Comparison of ENCODE assay signal across 12 cellular contexts in genomic region chr11:74460481-74461154, GRCh38. TPM values are rescaled to one million over a fixed set of nuclear protein-coding genes. Genes with fewer than 3 reads are reported as not detected.
DNase-seq lines count a peak whose midpoint lies in the region; ATAC-seq, FAIRE-seq and TF ChIP-seq lines count a peak whose summit lies in the region.
"Had no signal": no experiment of that assay in that cellular context is flagged by ENCODE, and none has a peak within 500 bp of the region (broad histone marks: within the 10 kb centered on the region; RNA-seq: fewer than 3 reads in every experiment).

No MANE protein-coding gene starts in this region.

- H3K27me3 ChIP-seq in BLaER1 treated with 17β-estradiol and CSF1 and Interleukin-3, amounts not matched to agents 10 nM and 100 nM, result no peaks in the 10 kb centered on the region
- H3K27me3 ChIP-seq in endothelial cell of umbilical vein (ENCODE audit: control insufficient read depth in 2 of 2, insufficient read depth in 2 of 2, low read length in 2 of 2) (peaks cover 4 to 16% of the 10 kb centered on the region in 2 experiments), mucosa of rectum (ENCODE audit: control insufficient read depth in 2 of 2, insufficient read depth in 2 of 2, low read length in 2 of 2) (no peaks in the 10 kb centered on the region)

- no peak for ATAC-seq in HG02588 (IDR thresholded peaks at IDR 0.05; ENCODE audit: unreplicated experiment)

- no peaks in the 10 kb centered on the region for H3K79me2 ChIP-seq in endothelial cell of umbilical vein (ENCODE audit: control insufficient read depth, insufficient read depth, low read length)

- peak overlapping the region in 10 of 11 experiments; percentile 11 to 93 (median 76); a peak in 20 of 22 replicates for H3K27ac ChIP-seq in BLaER1 treated with 17β-estradiol and CSF1 and Interleukin-3, amounts not matched to agents 10 nM and 100 nM
- H3K27ac ChIP-seq in endothelial cell of umbilical vein (ENCODE audit: insufficient read depth, low read depth, low read length) (no peak overlapping the region), mucosa of rectum (ENCODE audit: low read depth in 2 of 2, low read length in 2 of 2) (peak overlapping the region; percentile 6 to 10)

- peak overlapping the region in 8 of 11 experiments; percentile 44 to 91 (median 83); a peak in 14 of 22 replicates for H3K9ac ChIP-seq in BLaER1 treated with 17β-estradiol and CSF1 and Interleukin-3, amounts not matched to agents 10 nM and 100 nM
- H3K9ac ChIP-seq in endothelial cell of umbilical vein (replicated peaks; ENCODE audit: extremely low read depth, insufficient read depth, low read length) (no peak overlapping the region), mucosa of rectum (ENCODE audit: low read depth in 1 of 2, low read length in 2 of 2) (no peak overlapping the region)

- intact Hi-C loops in endothelial cell of umbilical vein (cut with micrococcal nuclease), result no loop called here

- peak overlapping the region; percentile 36 for H2AFZ ChIP-seq in endothelial cell of umbilical vein (ENCODE audit: low read depth, low read length)

- H3K4me3 ChIP-seq in BLaER1 treated with 17β-estradiol and CSF1 and Interleukin-3, amounts not matched to agents 10 nM and 100 nM, result peak overlapping the region in 7 of 10 experiments; percentile 1 to 71 (median 62); a peak in 12 of 20 replicates
- H3K4me3 ChIP-seq in endothelial cell of umbilical vein (replicated peaks in 1 of 3; ENCODE audit: insufficient read depth in 1 of 3, low read depth in 1 of 3, low read length in 3 of 3) (no peak overlapping the region), mucosa of rectum (ENCODE audit: low read length in 2 of 2) (peak overlapping the region in 1 of 2 donors; percentile 11)

- DNase-seq in NOMO-1 treated with DMSO at 0.1 percent for 48 hours (lab: John Stamatoyannopoulos, UW; ENCODE audit: unreplicated experiment) (peak; percentile 88), endothelial cell of umbilical vein (ENCODE audit: low read depth, low spot score) (peak; percentile 15), H54 (ENCODE audit: insufficient read length, low spot score) (no peak), 8988T (no peak), NCI-H187 treated with DMSO at 0.1 percent for 48 hours (lab: John Stamatoyannopoulos, UW) (no peak)
- DNase-seq: activated B cell treated with CpG ODN at 0.5 μM for 24 hours, foreskin melanocyte, NCI-H69 had no signal

- peaks cover 0 to 90% (median 47%) of the 10 kb centered on the region in 10 experiments; a peak in 17 of 20 replicates for H3K4me1 ChIP-seq in BLaER1 treated with 17β-estradiol and CSF1 and Interleukin-3, amounts not matched to agents 10 nM and 100 nM
- H3K4me1 ChIP-seq in endothelial cell of umbilical vein (ENCODE audit: control insufficient read depth, extremely low read depth, insufficient read depth, low read length) (peaks cover 7% of the 10 kb centered on the region), mucosa of rectum (ENCODE audit: control insufficient read depth in 2 of 2, insufficient read depth in 2 of 2, low read length in 2 of 2) (peaks cover 7 to 26% of the 10 kb centered on the region in 2 donors)

- H3K36me3 ChIP-seq in BLaER1 treated with 17β-estradiol and CSF1 and Interleukin-3, amounts not matched to agents 10 nM and 100 nM, result peaks cover 0 to 31% (median 0%) of the 10 kb centered on the region in 11 experiments; a peak in 9 of 22 replicates
- no peaks in the 10 kb centered on the region for H3K36me3 ChIP-seq in endothelial cell of umbilical vein (ENCODE audit: control insufficient read depth in 2 of 2, extremely low read depth in 1 of 2, insufficient read depth in 2 of 2, low read length in 2 of 2)
- H3K36me3 ChIP-seq in mucosa of rectum (ENCODE audit: control insufficient read depth in 2 of 2, insufficient read depth in 2 of 2, low read length in 2 of 2), result peaks cover 13 to 28% of the 10 kb centered on the region in 2 donors

- FAIRE-seq in endothelial cell of umbilical vein (lab: Jason Lieb, UNC) (peak; percentile 40), H54 (lab: Jason Lieb, UNC) (no peak)

- no peaks in the 10 kb centered on the region for H3K9me3 ChIP-seq in BLaER1 treated with 17β-estradiol and CSF1 and Interleukin-3, amounts not matched to agents 10 nM and 100 nM (replicated peaks in 1 of 11)
- H3K9me3 ChIP-seq in endothelial cell of umbilical vein (replicated peaks; ENCODE audit: control insufficient read depth, insufficient read depth, low read length), result no peaks in the 10 kb centered on the region
- H3K9me3 ChIP-seq in mucosa of rectum (ENCODE audit: control insufficient read depth in 2 of 2, low read length in 2 of 2), result no peaks in the 10 kb centered on the region

- peaks cover 0 to 27% (median 0%) of the 10 kb centered on the region in 11 experiments; a peak in 4 of 22 replicates for H4K20me1 ChIP-seq in BLaER1 treated with 17β-estradiol and CSF1 and Interleukin-3, amounts not matched to agents 10 nM and 100 nM
- no peaks in the 10 kb centered on the region for H4K20me1 ChIP-seq in endothelial cell of umbilical vein (replicated peaks; ENCODE audit: control insufficient read depth, extremely low read depth, insufficient read depth, low read length)

- CTCF ChIA-PET in endothelial cell of umbilical vein (lab: Charles Lee), result interaction anchor here (2.6 to 5.4 kb wide), 2 partner anchors 11 to 111 kb away, joined by 10 to 24 read pairs; no protein-coding TSS in a partner anchor

- TF ChIP-seq CTCF in endothelial cell of umbilical vein (IDR thresholded peaks at IDR 0.05; ENCODE audit: extremely low read depth in 1 of 2, insufficient read depth in 1 of 2, low read depth in 1 of 2, low read length in 2 of 2), result no peak

- H3K4me2 ChIP-seq in BLaER1 treated with 17β-estradiol and CSF1 and Interleukin-3, amounts not matched to agents 10 nM and 100 nM, result peak overlapping the region in 9 of 11 experiments; percentile 41 to 99 (median 85); a peak in 16 of 22 replicates
- no peak overlapping the region for H3K4me2 ChIP-seq in endothelial cell of umbilical vein (ENCODE audit: insufficient read depth, low read length)

- BruUV-seq in endothelial cell of umbilical vein (replicated peaks; lab: Mats Ljungman, UMichigan), result no TSS peak

- no peaks in the 10 kb centered on the region for H3K9me1 ChIP-seq in endothelial cell of umbilical vein (replicated peaks; ENCODE audit: control insufficient read depth, extremely low read depth, insufficient read depth, low read length)

- TF ChIP-seq POLR2A in endothelial cell of umbilical vein (IDR thresholded peaks at IDR 0.05; ENCODE audit: low read depth, low read length) (no peak), H54 (IDR thresholded peaks at IDR 0.05; ENCODE audit: low read depth, low read length) (no peak)

- dilution Hi-C loops in endothelial cell of umbilical vein (cut with MboI; ENCODE audit: extremely low pct_ligation_motif_present, low sequenced_read_pairs), result no loop called here

- POLR2A ChIA-PET in endothelial cell of umbilical vein (lab: Charles Lee), result no interaction called here

TF ChIP-seq in endothelial cell of umbilical vein, 7 proteins besides CTCF, POLR2A, EP300 and RAD21:
- TF ChIP-seq MAX (IDR thresholded peaks at IDR 0.05; ENCODE audit: insufficient read depth, insufficient read length) (no peak), JUN (IDR thresholded peaks at IDR 0.05; ENCODE audit: borderline replicate concordance, insufficient read depth, insufficient read length, low read depth) (no peak), EZH2 (IDR thresholded peaks at IDR 0.05; ENCODE audit: borderline replicate concordance, low read depth, low read length, severe bottlenecking) (no peak), MYC (IDR thresholded peaks at IDR 0.05; ENCODE audit: low read depth, low read length) (no peak), FOS (IDR thresholded peaks at IDR 0.05; ENCODE audit: borderline replicate concordance, insufficient read depth, low read length) (no peak), GATA2 (IDR thresholded peaks at IDR 0.05; ENCODE audit: insufficient read depth, insufficient read length, low read depth, low read length) (no peak), POLR2AphosphoS5 (IDR thresholded peaks at IDR 0.05; ENCODE audit: insufficient read depth, low read depth, low read length) (no peak)

RNA-seq across cellular contexts. Expression of gene KCNE3, which starts 6.7 kb away (rescaled TPM):
- 1.3 and 2.2 TPM in 2 replicates for total RNA-seq in endothelial cell of umbilical vein
- polyA plus RNA-seq in endothelial cell of umbilical vein, result 0.51 and 0.97 TPM in 2 replicates
- 0.55 and 0.97 TPM in 2 replicates for polyA plus RNA-seq in endothelial cell of umbilical vein (2011; cell fraction: cytosol; rRNA removed)
- 1.0 TPM in 2 replicates for polyA plus RNA-seq in endothelial cell of umbilical vein (2011; cell fraction: nucleus; rRNA removed)
- polyA plus RNA-seq in endothelial cell of umbilical vein (2012), result 0.26 and 0.37 TPM in 2 replicates
- 0.61 and 2.0 TPM in 2 replicates for polyA minus RNA-seq in endothelial cell of umbilical vein
- not detected for polyA minus RNA-seq in endothelial cell of umbilical vein (2011; cell fraction: cytosol; rRNA and poly(A)+ RNA removed)
- polyA minus RNA-seq in endothelial cell of umbilical vein (2011; cell fraction: nucleus; rRNA and poly(A)+ RNA removed), result 0.14 and 0.29 TPM in 2 replicates
- total RNA-seq: activated B cell treated with CpG ODN at 0.5 μM for 24 hours; CD4-positive, CD25-positive, alpha-beta regulatory T cell had no signal

RNA-seq across cellular contexts. Expression of gene LIPT2, which starts 32.9 kb away (rescaled TPM):
- total RNA-seq in endothelial cell of umbilical vein, result 1.7 and 3.2 TPM in 2 replicates
- polyA plus RNA-seq in endothelial cell of umbilical vein, result 4.0 and 4.1 TPM in 2 replicates
- 3.0 and 3.1 TPM in 2 replicates for polyA plus RNA-seq in endothelial cell of umbilical vein (2011; cell fraction: cytosol; rRNA removed)
- polyA plus RNA-seq in endothelial cell of umbilical vein (2011; cell fraction: nucleus; rRNA removed), result 1.8 and 3.0 TPM in 2 replicates
- 1.1 and 1.8 TPM in 2 replicates for polyA plus RNA-seq in endothelial cell of umbilical vein (2012)
- 3.3 and 5.6 TPM in 2 replicates for polyA minus RNA-seq in endothelial cell of umbilical vein
- 4.3 TPM for polyA minus RNA-seq in endothelial cell of umbilical vein (2011; cell fraction: cytosol; rRNA and poly(A)+ RNA removed)
- 2.7 and 3.3 TPM in 2 replicates for polyA minus RNA-seq in endothelial cell of umbilical vein (2011; cell fraction: nucleus; rRNA and poly(A)+ RNA removed)

Comparison
In these comparisons a context has a peak if more than half of its experiments do, and no peak if none do; other contexts are left out.
1. H3K4me3 ChIP-seq: peak in BLaER1 treated with 17β-estradiol and CSF1 and Interleukin-3, amounts not matched to agents 10 nM and 100 nM (7 of 10); none in endothelial cell of umbilical vein (0 of 3).
2. H3K9ac ChIP-seq: peak in BLaER1 treated with 17β-estradiol and CSF1 and Interleukin-3, amounts not matched to agents 10 nM and 100 nM (8 of 11); none in endothelial cell of umbilical vein (single experiment) and mucosa of rectum (0 of 2).
3. DNase-seq: peak in NOMO-1 treated with DMSO at 0.1 percent for 48 hours (single experiment) and endothelial cell of umbilical vein (single experiment); none in H54 (single experiment), 8988T (single experiment) and NCI-H187 treated with DMSO at 0.1 percent for 48 hours (single experiment).